ENCODE assay signal across 21 cellular contexts in the genomic region with DNA sequence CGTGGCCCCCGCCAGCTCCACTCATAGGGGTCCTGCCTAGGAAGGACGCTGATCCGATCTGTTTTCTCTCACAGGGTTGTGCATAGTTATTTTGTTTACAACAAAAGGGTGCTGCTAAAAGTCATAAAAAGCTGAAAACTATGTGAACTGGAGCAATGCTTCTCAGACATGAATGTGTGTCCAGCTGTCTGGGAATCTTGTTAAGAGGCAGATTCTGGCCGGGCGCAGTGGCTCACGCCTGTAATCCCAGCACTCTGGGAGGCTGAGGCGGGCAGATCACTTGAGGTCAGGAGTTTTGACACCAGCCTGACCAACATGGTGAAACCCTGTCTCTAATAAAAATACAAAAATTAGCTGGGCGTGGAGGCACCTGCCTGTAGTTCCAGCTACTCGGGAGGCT. TPM values are rescaled to one million over a fixed set of nuclear protein-coding genes. Genes with fewer than 3 reads are reported as not detected.
"Had no signal": no experiment of that assay in that cellular context is flagged by ENCODE, and none has a peak within 500 bp of the region (broad histone marks: within the 10 kb centered on the region; RNA-seq: fewer than 3 reads in every experiment).

No MANE protein-coding gene starts in this region.

- H3K9ac ChIP-seq: SK-N-SH had no signal

- DNase-seq: IMR-90, Karpas-422, KG1, MG63, NCI-H1092, NCI-H1105 treated with DMSO at 0.1 percent for 48 hours, NCI-H1417 treated with DMSO at 0.1 percent for 48 hours, NCI-H146, NCI-H1694 treated with DMSO at 0.1 percent for 48 hours, NCI-H1930, NCI-H2081, NCI-H2171, NCI-H226, NCI-H446 treated with DMSO at 0.1 percent for 48 hours, NCI-H510A treated with DMSO at 0.1 percent for 48 hours, NCI-H526, RPMI8226, SHP77, SK-N-SH had no signal

- H3K36me3 ChIP-seq: MG63 had no signal

- H3K4me3 ChIP-seq: MG63 had no signal

- H3K9me3 ChIP-seq: MG63, SK-N-SH had no signal

- ATAC-seq: HepG2 had no signal

- H3K4me2 ChIP-seq: SK-N-SH had no signal

RNA-seq across cellular contexts. Expression of gene LRRC4B, which starts 8.6 kb away (rescaled TPM):
- total RNA-seq: HepG2, IMR-90 had no signal
- polyA plus RNA-seq: HepG2 had no signal

RNA-seq across cellular contexts. Expression of gene ASPDH, which starts 45.9 kb away (rescaled TPM):
- total RNA-seq: IMR-90, SK-MEL-5 had no signal
- polyA plus RNA-seq: IMR-90 had no signal
